14 cellular contexts compared by ENCODE assay signal in genomic region chr22:23129149-23129548, GRCh38. TPM values are rescaled to one million over a fixed set of nuclear protein-coding genes. Genes with fewer than 3 reads are reported as not detected.
DNase-seq lines count a peak whose midpoint lies in the region; ATAC-seq lines count a peak whose summit lies in the region.
"Had no signal": no experiment of that assay in that cellular context is flagged by ENCODE, and none has a peak within 500 bp of the region (broad histone marks: within the 10 kb centered on the region; RNA-seq: fewer than 3 reads in every experiment).

No MANE protein-coding gene starts in this region.

- peaks cover 3% of the 10 kb centered on the region for H3K27me3 Mint-ChIP-seq in activated naive CD8-positive, alpha-beta T cell treated with anti-CD3 and anti-CD28 coated beads, Interleukin-2, amount 10 ng/mL, durations not matched to agents 7 days and 5 days
- H3K27me3 Mint-ChIP-seq in activated naive CD8-positive, alpha-beta T cell treated with anti-CD3 and anti-CD28 coated beads, Interleukin-2, amount 50 U/mL, for 24 hours: no peaks in the 10 kb centered on the region
- no peaks in the 10 kb centered on the region for H3K27me3 Mint-ChIP-seq in natural killer cell treated with Interleukin-12 subunit alpha and Interleukin-12 subunit beta and Interleukin-15 and Interleukin-18, amount 100 ng/mL, for 72 hours
- H3K27me3 Mint-ChIP-seq: CD4-positive, alpha-beta T cell had no signal

- H3K36me3 Mint-ChIP-seq in activated naive CD8-positive, alpha-beta T cell treated with anti-CD3 and anti-CD28 coated beads, Interleukin-2, amount 10 ng/mL, durations not matched to agents 7 days and 5 days: no peaks in the 10 kb centered on the region
- H3K36me3 Mint-ChIP-seq in activated naive CD8-positive, alpha-beta T cell treated with anti-CD3 and anti-CD28 coated beads, Interleukin-2, amount 50 U/mL, for 24 hours (ENCODE audit: low read depth): no peaks in the 10 kb centered on the region
- no peaks in the 10 kb centered on the region for H3K36me3 Mint-ChIP-seq in stimulated activated effector memory CD8-positive, alpha-beta T cell treated with anti-CD3 and anti-CD28 coated beads, Interleukin-12 subunit alpha, Interleukin-12 subunit beta, amount 100 ng/mL, for 72 hours
- H3K36me3 Mint-ChIP-seq in natural killer cell treated with Interleukin-12 subunit alpha and Interleukin-12 subunit beta and Interleukin-15 and Interleukin-18, amount 100 ng/mL, for 72 hours: no peaks in the 10 kb centered on the region

- H3K4me1 ChIP-seq in mesendoderm (ENCODE audit: control insufficient read depth, low read depth, low read length): no peaks in the 10 kb centered on the region
- H3K4me1 ChIP-seq: A549, Caco-2 had no signal

- H3K9ac ChIP-seq in mesendoderm (ENCODE audit: low read length): no peak overlapping the region

- H3K79me1 ChIP-seq in mesendoderm (ENCODE audit: low read length): no peaks in the 10 kb centered on the region

- no peak overlapping the region for H3K18ac ChIP-seq in mesendoderm (ENCODE audit: low read length)

- no peak overlapping the region for H4K5ac ChIP-seq in mesendoderm (ENCODE audit: low read length)

- ATAC-seq in activated naive CD8-positive, alpha-beta T cell treated with anti-CD3 and anti-CD28 coated beads, Interleukin-2, amount 10 ng/mL, durations not matched to agents 7 days and 5 days (ENCODE audit: low read depth): no peak
- ATAC-seq in activated naive CD8-positive, alpha-beta T cell treated with anti-CD3 and anti-CD28 coated beads, Interleukin-2, amount 50 U/mL, for 24 hours: no peak
- ATAC-seq in stimulated activated effector memory CD8-positive, alpha-beta T cell treated with anti-CD3 and anti-CD28 coated beads, Interleukin-12 subunit alpha, Interleukin-12 subunit beta, amount 100 ng/mL, for 72 hours: no peak
- ATAC-seq in natural killer cell treated with Interleukin-12 subunit alpha and Interleukin-12 subunit beta and Interleukin-15 and Interleukin-18, amount 100 ng/mL, for 72 hours: no peak

- H3K4ac ChIP-seq in mesendoderm (ENCODE audit: low read depth, low read length): no peak overlapping the region

- no peaks in the 10 kb centered on the region for H3K9me3 Mint-ChIP-seq in activated naive CD8-positive, alpha-beta T cell treated with anti-CD3 and anti-CD28 coated beads, Interleukin-2, amount 10 ng/mL, durations not matched to agents 7 days and 5 days
- no peaks in the 10 kb centered on the region for H3K9me3 Mint-ChIP-seq in activated naive CD8-positive, alpha-beta T cell treated with anti-CD3 and anti-CD28 coated beads, Interleukin-2, amount 50 U/mL, for 24 hours
- H3K9me3 Mint-ChIP-seq in stimulated activated effector memory CD8-positive, alpha-beta T cell treated with anti-CD3 and anti-CD28 coated beads, Interleukin-12 subunit alpha, Interleukin-12 subunit beta, amount 100 ng/mL, for 72 hours: no peaks in the 10 kb centered on the region
- no peaks in the 10 kb centered on the region for H3K9me3 Mint-ChIP-seq in natural killer cell treated with Interleukin-12 subunit alpha and Interleukin-12 subunit beta and Interleukin-15 and Interleukin-18, amount 100 ng/mL, for 72 hours
- H3K9me3 Mint-ChIP-seq: CD4-positive, alpha-beta T cell; H9 had no signal

- no peak overlapping the region for H3K4me3 ChIP-seq in mesendoderm (ENCODE audit: low read length)
- H3K4me3 ChIP-seq: A549 had no signal

- no peaks in the 10 kb centered on the region for H3K27me3 ChIP-seq in layer of hippocampus (ENCODE audit: control insufficient read depth, insufficient read depth, low read length)
- H3K27me3 ChIP-seq in mesendoderm (ENCODE audit: insufficient read depth, low read length, poor library complexity): no peaks in the 10 kb centered on the region

- H3K27ac Mint-ChIP-seq in activated naive CD8-positive, alpha-beta T cell treated with anti-CD3 and anti-CD28 coated beads, Interleukin-2, amount 10 ng/mL, durations not matched to agents 7 days and 5 days: peak overlapping the region; percentile 56
- H3K27ac Mint-ChIP-seq in activated naive CD8-positive, alpha-beta T cell treated with anti-CD3 and anti-CD28 coated beads, Interleukin-2, amount 50 U/mL, for 24 hours: no peak overlapping the region
- H3K27ac Mint-ChIP-seq in stimulated activated effector memory CD8-positive, alpha-beta T cell treated with anti-CD3 and anti-CD28 coated beads, Interleukin-12 subunit alpha, Interleukin-12 subunit beta, amount 100 ng/mL, for 72 hours: peak overlapping the region; percentile 76
- peak overlapping the region in 1 of 2 donors; percentile 59 for H3K27ac Mint-ChIP-seq in natural killer cell treated with Interleukin-12 subunit alpha and Interleukin-12 subunit beta and Interleukin-15 and Interleukin-18, amount 100 ng/mL, for 72 hours
- H3K27ac Mint-ChIP-seq: CD4-positive, alpha-beta T cell; H9 had no signal

- H2BK15ac ChIP-seq in mesendoderm (replicated peaks; ENCODE audit: low read depth): no peak overlapping the region

- H2BK5ac ChIP-seq in mesendoderm (ENCODE audit: low read length): no peak overlapping the region

- no peaks in the 10 kb centered on the region for H3K79me2 ChIP-seq in mesendoderm (ENCODE audit: control insufficient read depth, insufficient read depth, low read length)

- H3K27ac ChIP-seq in cingulate gyrus (ENCODE audit: low read depth, low read length): peak overlapping the region; percentile 96
- H3K27ac ChIP-seq in layer of hippocampus (ENCODE audit: low read depth, low read length): peak overlapping the region; percentile 71
- no peak overlapping the region for H3K27ac ChIP-seq in mesendoderm (ENCODE audit: low read depth, low read length)
- H3K27ac ChIP-seq: 22Rv1, A549, C4-2B had no signal

- no peaks in the 10 kb centered on the region for H3K36me3 ChIP-seq in mesendoderm (ENCODE audit: control insufficient read depth, insufficient read depth, low read length)

- H3K4me1 Mint-ChIP-seq in activated naive CD8-positive, alpha-beta T cell treated with anti-CD3 and anti-CD28 coated beads, Interleukin-2, amount 10 ng/mL, durations not matched to agents 7 days and 5 days: peaks cover 4% of the 10 kb centered on the region
- peaks cover 3% of the 10 kb centered on the region for H3K4me1 Mint-ChIP-seq in activated naive CD8-positive, alpha-beta T cell treated with anti-CD3 and anti-CD28 coated beads, Interleukin-2, amount 50 U/mL, for 24 hours
- H3K4me1 Mint-ChIP-seq in stimulated activated effector memory CD8-positive, alpha-beta T cell treated with anti-CD3 and anti-CD28 coated beads, Interleukin-12 subunit alpha, Interleukin-12 subunit beta, amount 100 ng/mL, for 72 hours: peaks cover 5% of the 10 kb centered on the region
- H3K4me1 Mint-ChIP-seq in natural killer cell treated with Interleukin-12 subunit alpha and Interleukin-12 subunit beta and Interleukin-15 and Interleukin-18, amount 100 ng/mL, for 72 hours (ENCODE audit: low read depth in 2 of 2): peaks cover 0 to 8% of the 10 kb centered on the region in 2 donors

- no CpG with 5 or more reads among the region's 10 CpGs for WGBS in mesendoderm (ENCODE audit: extremely low coverage, insufficient coverage, low lambda C conversion rate)

- no peak overlapping the region for H4K8ac ChIP-seq in mesendoderm (ENCODE audit: low read depth, low read length)

- no peak for DNase-seq in activated naive CD8-positive, alpha-beta T cell treated with anti-CD3 and anti-CD28 coated beads, Interleukin-2, amount 10 ng/mL, durations not matched to agents 7 days and 5 days
- no peak for DNase-seq in activated naive CD8-positive, alpha-beta T cell treated with anti-CD3 and anti-CD28 coated beads, Interleukin-2, amount 50 U/mL, for 24 hours
- DNase-seq in stimulated activated effector memory CD8-positive, alpha-beta T cell treated with anti-CD3 and anti-CD28 coated beads, Interleukin-12 subunit alpha, Interleukin-12 subunit beta, amount 100 ng/mL, for 72 hours (ENCODE audit: low spot score in 2 of 2): no peak
- DNase-seq in mesendoderm (no peak), NCI-H1436 (lab: John Stamatoyannopoulos, UW) (no peak)
- no peak for DNase-seq in natural killer cell treated with Interleukin-12 subunit alpha and Interleukin-12 subunit beta and Interleukin-15 and Interleukin-18, amount 100 ng/mL, for 72 hours (ENCODE audit: low spot score)

- H2BK120ac ChIP-seq in mesendoderm (ENCODE audit: low read depth, low read length): no peak overlapping the region

- H3K23ac ChIP-seq in mesendoderm (ENCODE audit: low read length): no peak overlapping the region

- no peak overlapping the region for H3K4me2 ChIP-seq in mesendoderm (ENCODE audit: low read length)
- H3K4me2 ChIP-seq: A549 had no signal

- H3K4me3 Mint-ChIP-seq in activated naive CD8-positive, alpha-beta T cell treated with anti-CD3 and anti-CD28 coated beads, Interleukin-2, amount 10 ng/mL, durations not matched to agents 7 days and 5 days: no peak overlapping the region
- no peak overlapping the region for H3K4me3 Mint-ChIP-seq in activated naive CD8-positive, alpha-beta T cell treated with anti-CD3 and anti-CD28 coated beads, Interleukin-2, amount 50 U/mL, for 24 hours
- H3K4me3 Mint-ChIP-seq in stimulated activated effector memory CD8-positive, alpha-beta T cell treated with anti-CD3 and anti-CD28 coated beads, Interleukin-12 subunit alpha, Interleukin-12 subunit beta, amount 100 ng/mL, for 72 hours: no peak overlapping the region
- H3K4me3 Mint-ChIP-seq in natural killer cell treated with Interleukin-12 subunit alpha and Interleukin-12 subunit beta and Interleukin-15 and Interleukin-18, amount 100 ng/mL, for 72 hours: no peak overlapping the region
- H3K4me3 Mint-ChIP-seq: CD4-positive, alpha-beta T cell; H9 had no signal

- POLR2A ChIA-PET in activated naive CD8-positive, alpha-beta T cell treated with anti-CD3 and anti-CD28 coated beads, Interleukin-2, amount 10 ng/mL, durations not matched to agents 7 days and 5 days (lab: Charles Lee): no interaction called here

- no peak overlapping the region for H3K56ac ChIP-seq in mesendoderm (ENCODE audit: low read length)

- H2AK5ac ChIP-seq in mesendoderm (ENCODE audit: low read length): no peak overlapping the region

RNA-seq across cellular contexts. Expression of gene RSPH14, which starts 12.6 kb away (rescaled TPM):
- under 1 TPM; 0.50 to 0.94 TPM for total RNA-seq in activated naive CD8-positive, alpha-beta T cell treated with anti-CD3 and anti-CD28 coated beads, Interleukin-2, amount 10 ng/mL, durations not matched to agents 7 days and 5 days
- 0.20 TPM for polyA plus RNA-seq in mesendoderm (2013, experiment 1 of 2)
- 0.20 TPM for polyA plus RNA-seq in mesendoderm (2013, experiment 2 of 2)
- total RNA-seq in natural killer cell treated with Interleukin-12 subunit alpha and Interleukin-12 subunit beta and Interleukin-15 and Interleukin-18, amount 100 ng/mL, for 72 hours: not detected
- total RNA-seq: H9 had no signal

RNA-seq across cellular contexts. Expression of gene RAB36, which starts 16.1 kb away (rescaled TPM):
- 1 to 10 TPM in 1 of 2 experiments, under 1 TPM in 1; 0.68 to 1.3 TPM for total RNA-seq in activated naive CD8-positive, alpha-beta T cell treated with anti-CD3 and anti-CD28 coated beads, Interleukin-2, amount 10 ng/mL, durations not matched to agents 7 days and 5 days
- 0.67 TPM for polyA plus RNA-seq in mesendoderm (2013, experiment 1 of 2)
- 0.64 TPM for polyA plus RNA-seq in mesendoderm (2013, experiment 2 of 2)
- 1 to 10 TPM; 2.1 to 2.7 TPM for total RNA-seq in natural killer cell treated with Interleukin-12 subunit alpha and Interleukin-12 subunit beta and Interleukin-15 and Interleukin-18, amount 100 ng/mL, for 72 hours

RNA-seq across cellular contexts. Expression of gene BCR, which starts 51.2 kb away (rescaled TPM):
- 10 to 100 TPM; 36.2 to 39.2 TPM for total RNA-seq in activated naive CD8-positive, alpha-beta T cell treated with anti-CD3 and anti-CD28 coated beads, Interleukin-2, amount 10 ng/mL, durations not matched to agents 7 days and 5 days
- 26.5 TPM for polyA plus RNA-seq in mesendoderm (2013, experiment 1 of 2)
- polyA plus RNA-seq in mesendoderm (2013, experiment 2 of 2): 26.2 TPM
- total RNA-seq in natural killer cell treated with Interleukin-12 subunit alpha and Interleukin-12 subunit beta and Interleukin-15 and Interleukin-18, amount 100 ng/mL, for 72 hours: 10 to 100 TPM; 55.4 to 65.8 TPM

RNA-seq across cellular contexts. Expression of gene GNAZ, which starts 58.8 kb away (rescaled TPM):
- total RNA-seq in activated naive CD8-positive, alpha-beta T cell treated with anti-CD3 and anti-CD28 coated beads, Interleukin-2, amount 10 ng/mL, durations not matched to agents 7 days and 5 days: under 1 TPM; 0.20 to 0.22 TPM
- polyA plus RNA-seq in mesendoderm (2013, experiment 1 of 2): 4.0 TPM
- polyA plus RNA-seq in mesendoderm (2013, experiment 2 of 2): 3.9 TPM
- 1 to 10 TPM in 1 of 2 donors, under 1 TPM in 1; 0.98 to 2.6 TPM for total RNA-seq in natural killer cell treated with Interleukin-12 subunit alpha and Interleukin-12 subunit beta and Interleukin-15 and Interleukin-18, amount 100 ng/mL, for 72 hours
